In the genomic region with DNA sequence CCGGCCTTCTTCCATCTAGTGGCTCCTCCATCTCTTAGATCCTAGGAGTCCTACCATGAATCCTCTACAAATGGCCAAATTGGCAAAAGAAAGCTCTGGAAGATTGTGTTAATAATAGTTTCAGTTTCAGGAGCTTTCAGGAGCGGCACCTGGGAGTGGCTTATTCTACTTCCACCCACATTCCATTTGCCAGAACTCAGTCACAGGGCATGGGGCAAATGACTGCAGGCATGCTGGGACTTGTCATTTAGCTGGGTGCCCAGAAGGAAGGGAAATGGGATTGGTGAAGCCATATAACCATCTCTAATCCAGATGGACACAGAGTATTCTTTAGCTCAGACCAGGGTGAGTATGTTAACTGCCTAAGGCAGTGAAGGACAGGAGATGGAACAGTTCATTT, we compare ENCODE assay signal across 22 cellular contexts. TPM values are rescaled to one million over a fixed set of nuclear protein-coding genes. Genes with fewer than 3 reads are reported as not detected.
DNase-seq lines count a peak whose midpoint lies in the region; ATAC-seq, FAIRE-seq and TF ChIP-seq lines count a peak whose summit lies in the region.
"Had no signal": no experiment of that assay in that cellular context is flagged by ENCODE, and none has a peak within 500 bp of the region (broad histone marks: within the 10 kb centered on the region; RNA-seq: fewer than 3 reads in every experiment).

No MANE protein-coding gene starts in this region.

- BruUV-seq in MCF 10A (replicated peaks; lab: Mats Ljungman, UMichigan) = no TSS peak

- TF ChIP-seq CTCF in MCF 10A (IDR thresholded peaks at IDR 0.05; ENCODE audit: unreplicated experiment) = no peak
- TF ChIP-seq CTCF in left lung (IDR thresholded peaks at IDR 0.05) = no peak

- no peak for FAIRE-seq in urothelium cell line (lab: Jason Lieb, UNC)
- FAIRE-seq: endometrium had no signal

- POLR2A ChIA-PET in MCF 10A (lab: Yijun Ruan, JAX) = interaction anchor here (0.9 to 1.5 kb wide), 5 partner anchors 19 to 340 kb away, joined by 3 to 5 read pairs (median 4); no protein-coding TSS in a partner anchor

- no peaks in the 10 kb centered on the region for H3K9me3 ChIP-seq in left lung
- H3K9me3 ChIP-seq: right atrium auricular region had no signal

- H3K4me1 ChIP-seq in left lung = peaks cover 4% of the 10 kb centered on the region in 2 donors
- H3K4me1 ChIP-seq: neural progenitor cell had no signal

- CTCF ChIA-PET in MCF 10A (lab: Yijun Ruan, JAX) = interaction anchor here (0.6 to 1.2 kb wide), 4 partner anchors 10 to 197 kb away, joined by 3 to 4 read pairs (median 4); no protein-coding TSS in a partner anchor

- no peak overlapping the region for H3K4me3 Mint-ChIP-seq in MCF 10A (ENCODE audit: unreplicated experiment)
- H3K4me3 Mint-ChIP-seq: activated CD8-positive, alpha-beta memory T cell treated with anti-CD3 and anti-CD28 coated beads, Interleukin-2, amount 10 ng/mL, durations not matched to agents 7 days and 5 days; neural progenitor cell had no signal

- ATAC-seq in left lung = peak; percentile 8
- ATAC-seq in GM18502 (IDR thresholded peaks at IDR 0.05; ENCODE audit: poor library complexity, unreplicated experiment) = no peak
- ATAC-seq: activated CD8-positive, alpha-beta memory T cell treated with anti-CD3 and anti-CD28 coated beads, Interleukin-2, amount 10 ng/mL, durations not matched to agents 7 days and 5 days had no signal

- no peaks in the 10 kb centered on the region for H3K27me3 Mint-ChIP-seq in MCF 10A (ENCODE audit: insufficient read depth, unreplicated experiment)

- peak; percentile 60 for DNase-seq in LoVo (ENCODE audit: low spot score)
- DNase-seq in MCF 10A (ENCODE audit: unreplicated experiment) = peak; percentile 82
- no peak for DNase-seq in left lung
- peak; percentile 35 for DNase-seq in urothelium cell line (ENCODE audit: low spot score)
- no peak for DNase-seq in RKO (ENCODE audit: low spot score)
- DNase-seq in SKM-1 (lab: John Stamatoyannopoulos, UW; ENCODE audit: unreplicated experiment) = no peak
- DNase-seq: activated CD4-positive, alpha-beta T cell treated with anti-CD3 and anti-CD28 coated beads for 1 hour; activated CD8-positive, alpha-beta memory T cell treated with anti-CD3 and anti-CD28 coated beads, Interleukin-2, amount 10 ng/mL, durations not matched to agents 7 days and 5 days; C1 segment of cervical spinal cord; cerebellar nuclear complex; mesendoderm; NCI-H1092; NCI-H2171 treated with DMSO at 0.1 percent for 48 hours; NK-92 treated with Interleukin-12 subunit alpha and Interleukin-12 subunit beta, amount 100 ng/mL, for 24 hours; SHP77; stimulated activated CD4-positive, alpha-beta T cell treated with anti-CD3 and anti-CD28 coated beads, Interleukin-2, amount 100 ng/mL, for 24 hours; substantia nigra had no signal

- peak overlapping the region; percentile 97 for H3K27ac Mint-ChIP-seq in MCF 10A (ENCODE audit: low read depth, unreplicated experiment)
- H3K27ac Mint-ChIP-seq: activated CD8-positive, alpha-beta memory T cell treated with anti-CD3 and anti-CD28 coated beads, Interleukin-2, amount 10 ng/mL, durations not matched to agents 7 days and 5 days; neural progenitor cell had no signal

- peaks cover 29% of the 10 kb centered on the region for H3K4me1 Mint-ChIP-seq in MCF 10A (ENCODE audit: insufficient read depth, unreplicated experiment)
- H3K4me1 Mint-ChIP-seq: activated CD8-positive, alpha-beta memory T cell treated with anti-CD3 and anti-CD28 coated beads, Interleukin-2, amount 10 ng/mL, durations not matched to agents 7 days and 5 days had no signal

- no peak overlapping the region for H3K4me3 ChIP-seq in left lung
- H3K4me3 ChIP-seq: neural progenitor cell, right atrium auricular region had no signal

- H3K36me3 Mint-ChIP-seq in MCF 10A (ENCODE audit: insufficient read depth, unreplicated experiment) = no peaks in the 10 kb centered on the region
- H3K36me3 Mint-ChIP-seq: neural progenitor cell had no signal

- H3K27me3 ChIP-seq in left lung = peaks cover 18 to 29% of the 10 kb centered on the region in 2 donors

- no peak overlapping the region for H3K27ac ChIP-seq in left lung
- H3K27ac ChIP-seq: neural progenitor cell, right atrium auricular region had no signal

- H3K36me3 ChIP-seq in left lung = no peaks in the 10 kb centered on the region
- H3K36me3 ChIP-seq: neural progenitor cell, right atrium auricular region had no signal

- H3K9me3 Mint-ChIP-seq in MCF 10A (ENCODE audit: unreplicated experiment) = no peaks in the 10 kb centered on the region
- H3K9me3 Mint-ChIP-seq: neural progenitor cell had no signal

- intact Hi-C loops in MCF 10A (cut with micrococcal nuclease) (no loop called here), left lung (cut with DNase I) (no loop called here)

RNA-seq across cellular contexts. Expression of a gene that starts 3.6 kb away (rescaled TPM):
- total RNA-seq in MCF 10A (2022) (2.2 and 4.7 TPM in 2 replicates), left lung (1 to 10 TPM; 3.3 to 7.1 TPM)
- total RNA-seq: activated CD8-positive, alpha-beta memory T cell treated with anti-CD3 and anti-CD28 coated beads, Interleukin-2, amount 10 ng/mL, durations not matched to agents 7 days and 5 days; T-helper 2 cell treated with Interferon-gamma antibody and Interleukin-4, amounts not matched to agents 100 ng/mL and 5 ng/mL, for 36 hours had no signal

Comparison
In these comparisons a context has a peak if more than half of its experiments do, and no peak if none do; other contexts are left out.
1. DNase-seq: peak in LoVo (single experiment), MCF 10A (single experiment) and urothelium cell line (single experiment); none in left lung (0 of 2), RKO (single experiment) and SKM-1 (single experiment).